In the genomic region with DNA sequence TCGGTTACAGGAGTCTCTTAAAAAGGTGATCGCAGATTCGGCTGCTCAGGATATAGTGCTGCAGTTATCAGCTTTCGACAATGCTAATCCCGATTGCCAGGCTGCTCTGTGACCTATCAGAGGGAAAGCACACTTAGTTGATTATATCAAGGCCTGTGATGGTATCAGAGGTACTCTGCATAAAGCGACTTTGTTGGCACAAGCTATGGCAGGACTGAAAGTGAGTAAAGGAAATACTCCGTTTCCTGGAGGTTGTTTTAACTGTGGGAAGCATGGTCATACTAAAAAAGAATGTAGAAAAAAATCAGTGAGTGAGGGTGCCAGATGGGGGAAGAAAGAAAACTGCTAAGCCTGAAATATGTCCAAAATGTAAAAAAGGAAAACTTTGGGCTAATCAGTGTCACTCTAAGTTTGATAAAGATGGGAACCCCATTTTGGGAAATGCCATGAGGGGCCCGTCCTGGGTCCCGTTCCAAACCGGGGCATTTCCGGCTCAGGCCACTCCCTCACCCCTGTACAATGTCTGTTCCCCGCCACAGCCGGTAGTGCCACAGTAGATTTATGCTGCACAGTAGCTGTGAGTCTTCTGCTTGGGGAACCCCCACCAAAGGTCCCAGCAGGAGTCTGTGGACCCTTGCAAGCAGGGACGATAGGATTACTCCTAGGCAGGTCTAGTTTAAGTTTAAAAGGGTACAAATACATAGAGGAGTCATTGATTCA, we compare ENCODE assay signal across 12 cellular contexts. TPM values are rescaled to one million over a fixed set of nuclear protein-coding genes. Genes with fewer than 3 reads are reported as not detected.
DNase-seq lines count a peak whose midpoint lies in the region; ATAC-seq and TF ChIP-seq lines count a peak whose summit lies in the region.
"Not testable (repeated sequence)": the region's sequence is repeated elsewhere in the genome, so short reads cannot be mapped to it uniquely, and the experiment has no call there.
"Had no signal": no experiment of that assay in that cellular context is flagged by ENCODE, and none has a peak within 500 bp of the region (broad histone marks: within the 10 kb centered on the region; RNA-seq: fewer than 3 reads in every experiment).

No MANE protein-coding gene starts in this region.

- peaks cover 18% of the 10 kb centered on the region for H3K4me1 Mint-ChIP-seq in CD4-positive, alpha-beta T cell (ENCODE audit: low read depth)
- not testable (repeated sequence) for H3K4me1 Mint-ChIP-seq in activated B cell treated with CpG ODN at 0.5 μM for 24 hours; central memory CD8-positive, alpha-beta T cell; progenitor cell of endocrine pancreas (ENCODE audit: low read depth); stimulated activated naive CD8-positive, alpha-beta T cell treated with anti-CD3 and anti-CD28 coated beads, Interleukin-15, Interleukin-2, amounts not matched to agents 100 ng/mL and 50 ng/mL, for 24 hours (ENCODE audit: low read depth)
- peaks cover 12% of the 10 kb centered on the region for H3K4me1 Mint-ChIP-seq in activated CD8-positive, alpha-beta memory T cell treated with anti-CD3 and anti-CD28 coated beads, Interleukin-2, amount 10 ng/mL, durations not matched to agents 7 days and 5 days
- H3K4me1 Mint-ChIP-seq in activated T-helper 2 cell treated with anti-CD3 and anti-CD28 coated beads, Interferon-gamma antibody, Interleukin-2, Interleukin-4, amounts not matched to agents 10 μg/mL and 5 μg/mL and 100 μg/mL, durations not matched to agents 14 hours and 24 hours and 36 hours (ENCODE audit: low read depth) = peaks cover 17% of the 10 kb centered on the region
- peaks cover 0 to 13% of the 10 kb centered on the region in 2 donors for H3K4me1 Mint-ChIP-seq in immature natural killer cell

- peak in 3 of 10 experiments; percentile 16 to 39 (median 16) for DNase-seq in CD4-positive, alpha-beta T cell
- not testable (repeated sequence) for DNase-seq in activated B cell treated with CpG ODN at 0.5 μM for 24 hours; activated CD8-positive, alpha-beta memory T cell treated with anti-CD3 and anti-CD28 coated beads, Interleukin-2, amount 10 ng/mL, durations not matched to agents 7 days and 5 days; activated T-helper 2 cell treated with anti-CD3 and anti-CD28 coated beads, Interferon-gamma antibody, Interleukin-2, Interleukin-4, amounts not matched to agents 10 μg/mL and 5 μg/mL and 100 μg/mL, durations not matched to agents 14 hours and 24 hours and 36 hours (ENCODE audit: low spot score); central memory CD8-positive, alpha-beta T cell (ENCODE audit: low spot score in 2 of 2); immature natural killer cell; progenitor cell of endocrine pancreas (ENCODE audit: low spot score, unreplicated experiment)

- CTCF ChIA-PET in CD4-positive, alpha-beta T cell (lab: Charles Lee); activated B cell treated with CpG ODN at 0.5 μM for 24 hours (lab: Charles Lee); activated CD8-positive, alpha-beta memory T cell treated with anti-CD3 and anti-CD28 coated beads, Interleukin-2, amount 10 ng/mL, durations not matched to agents 7 days and 5 days (lab: Charles Lee): not testable (repeated sequence)

- not testable (repeated sequence) for H3K27me3 ChIP-seq in CD4-positive, alpha-beta T cell (ENCODE audit: control insufficient read depth, insufficient read depth, low read length)

- not testable (repeated sequence) for ATAC-seq in CD4-positive, alpha-beta T cell (ENCODE audit: poor library complexity); activated B cell treated with CpG ODN at 0.5 μM for 24 hours (ENCODE audit: low read depth); activated CD8-positive, alpha-beta memory T cell treated with anti-CD3 and anti-CD28 coated beads, Interleukin-2, amount 10 ng/mL, durations not matched to agents 7 days and 5 days; central memory CD8-positive, alpha-beta T cell (replicated peaks; ENCODE audit: extremely low read depth, poor library complexity, severe bottlenecking)

- intact Hi-C loops in CD4-positive, alpha-beta T cell (cut with DNase I, micrococcal nuclease); activated B cell treated with CpG ODN at 0.5 μM for 24 hours (cut with micrococcal nuclease); activated T-helper 2 cell treated with anti-CD3 and anti-CD28 coated beads, Interferon-gamma antibody, Interleukin-2, Interleukin-4, amounts not matched to agents 10 μg/mL and 5 μg/mL and 100 μg/mL, durations not matched to agents 14 hours and 24 hours and 36 hours (cut with micrococcal nuclease): not testable (repeated sequence)

- H3K36me3 Mint-ChIP-seq in CD4-positive, alpha-beta T cell (ENCODE audit: low read depth) = peaks cover 96% of the 10 kb centered on the region
- H3K36me3 Mint-ChIP-seq in activated B cell treated with CpG ODN at 0.5 μM for 24 hours (ENCODE audit: low read depth) (peaks cover 78% of the 10 kb centered on the region), immature natural killer cell (peaks cover 31 to 51% (median 45%) of the 10 kb centered on the region in 3 donors), progenitor cell of endocrine pancreas (ENCODE audit: insufficient read depth) (peaks cover 77% of the 10 kb centered on the region)
- peaks cover 79% of the 10 kb centered on the region for H3K36me3 Mint-ChIP-seq in activated CD8-positive, alpha-beta memory T cell treated with anti-CD3 and anti-CD28 coated beads, Interleukin-2, amount 10 ng/mL, durations not matched to agents 7 days and 5 days
- H3K36me3 Mint-ChIP-seq in activated T-helper 2 cell treated with anti-CD3 and anti-CD28 coated beads, Interferon-gamma antibody, Interleukin-2, Interleukin-4, amounts not matched to agents 10 μg/mL and 5 μg/mL and 100 μg/mL, durations not matched to agents 14 hours and 24 hours and 36 hours (ENCODE audit: low read depth) = peaks cover 92% of the 10 kb centered on the region
- H3K36me3 Mint-ChIP-seq in central memory CD8-positive, alpha-beta T cell (ENCODE audit: insufficient read depth) = peaks cover 62% of the 10 kb centered on the region
- H3K36me3 Mint-ChIP-seq in stimulated activated naive CD8-positive, alpha-beta T cell treated with anti-CD3 and anti-CD28 coated beads, Interleukin-15, Interleukin-2, amounts not matched to agents 100 ng/mL and 50 ng/mL, for 24 hours (ENCODE audit: low read depth) = peaks cover 73% of the 10 kb centered on the region

- POLR2A ChIA-PET in CD4-positive, alpha-beta T cell (lab: Charles Lee); activated B cell treated with CpG ODN at 0.5 μM for 24 hours (lab: Charles Lee): not testable (repeated sequence)

- not testable (repeated sequence) for H3K27me3 Mint-ChIP-seq in CD4-positive, alpha-beta T cell; activated B cell treated with CpG ODN at 0.5 μM for 24 hours; activated CD8-positive, alpha-beta memory T cell treated with anti-CD3 and anti-CD28 coated beads, Interleukin-2, amount 10 ng/mL, durations not matched to agents 7 days and 5 days; activated T-helper 2 cell treated with anti-CD3 and anti-CD28 coated beads, Interferon-gamma antibody, Interleukin-2, Interleukin-4, amounts not matched to agents 10 μg/mL and 5 μg/mL and 100 μg/mL, durations not matched to agents 14 hours and 24 hours and 36 hours (ENCODE audit: low read depth); central memory CD8-positive, alpha-beta T cell; immature natural killer cell (ENCODE audit: low read depth in 3 of 3); progenitor cell of endocrine pancreas; stimulated activated naive CD8-positive, alpha-beta T cell treated with anti-CD3 and anti-CD28 coated beads, Interleukin-15, Interleukin-2, amounts not matched to agents 100 ng/mL and 50 ng/mL, for 24 hours

- peak overlapping the region; percentile 7 for H3K4me3 Mint-ChIP-seq in CD4-positive, alpha-beta T cell
- not testable (repeated sequence) for H3K4me3 Mint-ChIP-seq in activated B cell treated with CpG ODN at 0.5 μM for 24 hours; activated CD8-positive, alpha-beta memory T cell treated with anti-CD3 and anti-CD28 coated beads, Interleukin-2, amount 10 ng/mL, durations not matched to agents 7 days and 5 days; central memory CD8-positive, alpha-beta T cell; immature natural killer cell; progenitor cell of endocrine pancreas (ENCODE audit: low read depth); stimulated activated naive CD8-positive, alpha-beta T cell treated with anti-CD3 and anti-CD28 coated beads, Interleukin-15, Interleukin-2, amounts not matched to agents 100 ng/mL and 50 ng/mL, for 24 hours
- peak overlapping the region; percentile 24 for H3K4me3 Mint-ChIP-seq in activated T-helper 2 cell treated with anti-CD3 and anti-CD28 coated beads, Interferon-gamma antibody, Interleukin-2, Interleukin-4, amounts not matched to agents 10 μg/mL and 5 μg/mL and 100 μg/mL, durations not matched to agents 14 hours and 24 hours and 36 hours (ENCODE audit: low read depth)

- H3K9me3 ChIP-seq in CD4-positive, alpha-beta T cell (ENCODE audit: control insufficient read depth, low read length) = not testable (repeated sequence)

- TF ChIP-seq CTCF in CD4-positive, alpha-beta T cell (IDR thresholded peaks at IDR 0.05); activated B cell treated with CpG ODN at 0.5 μM for 24 hours (IDR thresholded peaks at IDR 0.05); progenitor cell of endocrine pancreas (IDR thresholded peaks at IDR 0.05; ENCODE audit: unreplicated experiment): not testable (repeated sequence)

- not testable (repeated sequence) for H3K9me3 Mint-ChIP-seq in CD4-positive, alpha-beta T cell; activated B cell treated with CpG ODN at 0.5 μM for 24 hours; activated CD8-positive, alpha-beta memory T cell treated with anti-CD3 and anti-CD28 coated beads, Interleukin-2, amount 10 ng/mL, durations not matched to agents 7 days and 5 days (ENCODE audit: low read depth); activated T-helper 2 cell treated with anti-CD3 and anti-CD28 coated beads, Interferon-gamma antibody, Interleukin-2, Interleukin-4, amounts not matched to agents 10 μg/mL and 5 μg/mL and 100 μg/mL, durations not matched to agents 14 hours and 24 hours and 36 hours; central memory CD8-positive, alpha-beta T cell; immature natural killer cell; stimulated activated naive CD8-positive, alpha-beta T cell treated with anti-CD3 and anti-CD28 coated beads, Interleukin-15, Interleukin-2, amounts not matched to agents 100 ng/mL and 50 ng/mL, for 24 hours
- H3K9me3 Mint-ChIP-seq in progenitor cell of endocrine pancreas (ENCODE audit: low read depth) = peaks cover 12% of the 10 kb centered on the region

- H3K27ac ChIP-seq in CD4-positive, alpha-beta T cell (ENCODE audit: low read depth, low read length) = not testable (repeated sequence)

- peak overlapping the region; percentile 37 for H3K27ac Mint-ChIP-seq in CD4-positive, alpha-beta T cell
- peak overlapping the region; percentile 18 for H3K27ac Mint-ChIP-seq in activated B cell treated with CpG ODN at 0.5 μM for 24 hours
- peak overlapping the region; percentile 71 for H3K27ac Mint-ChIP-seq in activated CD8-positive, alpha-beta memory T cell treated with anti-CD3 and anti-CD28 coated beads, Interleukin-2, amount 10 ng/mL, durations not matched to agents 7 days and 5 days
- H3K27ac Mint-ChIP-seq in activated T-helper 2 cell treated with anti-CD3 and anti-CD28 coated beads, Interferon-gamma antibody, Interleukin-2, Interleukin-4, amounts not matched to agents 10 μg/mL and 5 μg/mL and 100 μg/mL, durations not matched to agents 14 hours and 24 hours and 36 hours = peak overlapping the region; percentile 90
- peak overlapping the region; percentile 61 for H3K27ac Mint-ChIP-seq in central memory CD8-positive, alpha-beta T cell (ENCODE audit: low read depth)
- H3K27ac Mint-ChIP-seq in immature natural killer cell = peak overlapping the region in 4 of 6 donors; percentile 16 to 68 (median 33)
- peak overlapping the region; percentile 27 for H3K27ac Mint-ChIP-seq in progenitor cell of endocrine pancreas
- peak overlapping the region; percentile 6 for H3K27ac Mint-ChIP-seq in stimulated activated naive CD8-positive, alpha-beta T cell treated with anti-CD3 and anti-CD28 coated beads, Interleukin-15, Interleukin-2, amounts not matched to agents 100 ng/mL and 50 ng/mL, for 24 hours

RNA-seq across cellular contexts. Expression of a gene that starts 25.7 kb away (rescaled TPM):
- 100 to 1,000 TPM; 244 to 245 TPM for total RNA-seq in CD4-positive, alpha-beta T cell
- total RNA-seq in activated B cell treated with CpG ODN at 0.5 μM for 24 hours (90.5 and 95.7 TPM in 2 replicates), progenitor cell of endocrine pancreas (88.1 and 88.5 TPM in 2 replicates)
- 100 to 1,000 TPM; 201 TPM for total RNA-seq in activated CD8-positive, alpha-beta memory T cell treated with anti-CD3 and anti-CD28 coated beads, Interleukin-2, amount 10 ng/mL, durations not matched to agents 7 days and 5 days
- 154 and 157 TPM in 2 replicates for total RNA-seq in activated T-helper 2 cell treated with anti-CD3 and anti-CD28 coated beads, Interferon-gamma antibody, Interleukin-2, Interleukin-4, amounts not matched to agents 10 μg/mL and 5 μg/mL and 100 μg/mL, durations not matched to agents 14 hours and 24 hours and 36 hours
- 100 to 1,000 TPM; 140 to 224 (median 208) TPM for polyA plus RNA-seq in immature natural killer cell

RNA-seq across cellular contexts. Expression of a gene that starts 25.9 kb away (rescaled TPM):
- 1 to 10 TPM; 1.9 to 2.8 TPM for total RNA-seq in CD4-positive, alpha-beta T cell
- total RNA-seq in activated B cell treated with CpG ODN at 0.5 μM for 24 hours (5.7 and 6.4 TPM in 2 replicates), progenitor cell of endocrine pancreas (8.8 and 10.1 TPM in 2 replicates)
- total RNA-seq in activated CD8-positive, alpha-beta memory T cell treated with anti-CD3 and anti-CD28 coated beads, Interleukin-2, amount 10 ng/mL, durations not matched to agents 7 days and 5 days = 1 to 10 TPM; 4.8 to 6.2 TPM
- total RNA-seq in activated T-helper 2 cell treated with anti-CD3 and anti-CD28 coated beads, Interferon-gamma antibody, Interleukin-2, Interleukin-4, amounts not matched to agents 10 μg/mL and 5 μg/mL and 100 μg/mL, durations not matched to agents 14 hours and 24 hours and 36 hours = 6.5 and 7.3 TPM in 2 replicates
- 1 to 10 TPM; 2.4 to 3.8 (median 3.6) TPM for polyA plus RNA-seq in immature natural killer cell

RNA-seq across cellular contexts. Expression of a gene that starts 27.6 kb away (rescaled TPM):
- 10 to 100 TPM; 36.9 to 38.1 TPM for total RNA-seq in CD4-positive, alpha-beta T cell
- total RNA-seq in activated B cell treated with CpG ODN at 0.5 μM for 24 hours (113 and 116 TPM in 2 replicates), progenitor cell of endocrine pancreas (79.2 and 87.2 TPM in 2 replicates)
- total RNA-seq in activated CD8-positive, alpha-beta memory T cell treated with anti-CD3 and anti-CD28 coated beads, Interleukin-2, amount 10 ng/mL, durations not matched to agents 7 days and 5 days = 100 to 1,000 TPM in 1 of 2 experiments, 10 to 100 TPM in 1; 81.7 to 101 TPM
- 109 TPM in 2 replicates for total RNA-seq in activated T-helper 2 cell treated with anti-CD3 and anti-CD28 coated beads, Interferon-gamma antibody, Interleukin-2, Interleukin-4, amounts not matched to agents 10 μg/mL and 5 μg/mL and 100 μg/mL, durations not matched to agents 14 hours and 24 hours and 36 hours
- 100 to 1,000 TPM; 209 to 392 (median 236) TPM for polyA plus RNA-seq in immature natural killer cell

RNA-seq across cellular contexts. Expression of a gene that starts 52.5 kb away (rescaled TPM):
- under 1 TPM in 1 of 2 experiments, not detected in 1; 0.14 TPM for total RNA-seq in CD4-positive, alpha-beta T cell
- total RNA-seq in activated B cell treated with CpG ODN at 0.5 μM for 24 hours = not detected in 2 replicates
- total RNA-seq in activated CD8-positive, alpha-beta memory T cell treated with anti-CD3 and anti-CD28 coated beads, Interleukin-2, amount 10 ng/mL, durations not matched to agents 7 days and 5 days = not detected
- total RNA-seq in activated T-helper 2 cell treated with anti-CD3 and anti-CD28 coated beads, Interferon-gamma antibody, Interleukin-2, Interleukin-4, amounts not matched to agents 10 μg/mL and 5 μg/mL and 100 μg/mL, durations not matched to agents 14 hours and 24 hours and 36 hours = not detected in 2 replicates
- not detected for polyA plus RNA-seq in immature natural killer cell
- not detected in 2 replicates for total RNA-seq in progenitor cell of endocrine pancreas
- total RNA-seq: A172, HepG2, M059J had no signal
- polyA plus RNA-seq: BJ, HepG2 had no signal

Comparison
In these comparisons a context has a peak if more than half of its experiments do, and no peak if none do; other contexts are left out.
1. H3K27ac Mint-ChIP-seq: peak in every context shown above with its lines; median percentile 90 in activated T-helper 2 cell treated with anti-CD3 and anti-CD28 coated beads, Interferon-gamma antibody, Interleukin-2, Interleukin-4, amounts not matched to agents 10 μg/mL and 5 μg/mL and 100 μg/mL, durations not matched to agents 14 hours and 24 hours and 36 hours; 71 in activated CD8-positive, alpha-beta memory T cell treated with anti-CD3 and anti-CD28 coated beads, Interleukin-2, amount 10 ng/mL, durations not matched to agents 7 days and 5 days; 61 in central memory CD8-positive, alpha-beta T cell; 37 in CD4-positive, alpha-beta T cell; 33 in immature natural killer cell; 27 in progenitor cell of endocrine pancreas; 18 in activated B cell treated with CpG ODN at 0.5 μM for 24 hours; 6 in stimulated activated naive CD8-positive, alpha-beta T cell treated with anti-CD3 and anti-CD28 coated beads, Interleukin-15, Interleukin-2, amounts not matched to agents 100 ng/mL and 50 ng/mL, for 24 hours.